30 cellular contexts compared by ENCODE assay signal in genomic region chr10:28906440-28906839, GRCh38.
DNase-seq lines count a peak whose midpoint lies in the region; TF ChIP-seq lines count a peak whose summit lies in the region.
"Had no signal": no experiment of that assay in that cellular context is flagged by ENCODE, and none has a peak within 500 bp of the region (broad histone marks: within the 10 kb centered on the region; RNA-seq: fewer than 3 reads in every experiment).

No MANE protein-coding gene starts in this region.

- intact Hi-C loops in cardiac septum (cut with DNase I): no loop called here

- peaks cover 32% of the 10 kb centered on the region for H3K4me1 Mint-ChIP-seq in type B pancreatic cell (ENCODE audit: unreplicated experiment)
- H3K4me1 Mint-ChIP-seq: activated CD4-positive, alpha-beta T cell treated with anti-CD3 and anti-CD28 coated beads, Interleukin-2, amount 10 ng/mL, durations not matched to agents 7 days and 5 days; activated naive CD4-positive, alpha-beta T cell treated with anti-CD3 and anti-CD28 coated beads, Interleukin-2, amount 50 U/mL, for 24 hours; activated T-helper 17 cell treated with anti-CD3 and anti-CD28 coated beads, Interleukin-2, amount 50 U/mL, for 72 hours; B cell; endodermal cell; H9 had no signal

- no peaks in the 10 kb centered on the region for H3K27me3 ChIP-seq in right atrium auricular region
- no peaks in the 10 kb centered on the region for H3K27me3 ChIP-seq in SJSA1 (replicated peaks)
- H3K27me3 ChIP-seq: esophagus muscularis mucosa, gastroesophageal sphincter, left lung, tibial nerve had no signal

- TF ChIP-seq CTCF in right atrium auricular region (IDR thresholded peaks at IDR 0.05): no peak
- no peak for TF ChIP-seq CTCF in type B pancreatic cell (conservative IDR thresholded peaks at IDR 0.05)

- peak overlapping the region; percentile 48 for H3K4me3 Mint-ChIP-seq in type B pancreatic cell
- H3K4me3 Mint-ChIP-seq: activated CD4-positive, alpha-beta T cell treated with anti-CD3 and anti-CD28 coated beads, Interleukin-2, amount 10 ng/mL, durations not matched to agents 7 days and 5 days; activated naive CD4-positive, alpha-beta T cell treated with anti-CD3 and anti-CD28 coated beads, Interleukin-2, amount 50 U/mL, for 24 hours; activated T-helper 17 cell treated with anti-CD3 and anti-CD28 coated beads, Interleukin-2, amount 50 U/mL, for 72 hours; B cell; endodermal cell; H9; T-helper 2 cell treated with Interferon-gamma antibody and Interleukin-4, amounts not matched to agents 5 μg/mL and 100 μg/mL, for 36 hours had no signal

- H3K4me1 ChIP-seq in right atrium auricular region (no peaks in the 10 kb centered on the region), SJSA1 (replicated peaks) (peaks cover 63% of the 10 kb centered on the region)
- H3K4me1 ChIP-seq: left lung had no signal

- H3K9me3 ChIP-seq in right atrium auricular region: no peaks in the 10 kb centered on the region
- no peaks in the 10 kb centered on the region for H3K9me3 ChIP-seq in SJSA1 (replicated peaks)
- H3K9me3 ChIP-seq: esophagus muscularis mucosa, gastroesophageal sphincter, left lung, tibial nerve had no signal

- H3K36me3 ChIP-seq in right atrium auricular region (no peaks in the 10 kb centered on the region), SJSA1 (no peaks in the 10 kb centered on the region)
- H3K36me3 ChIP-seq: esophagus muscularis mucosa, gastroesophageal sphincter, left lung, tibial nerve had no signal

- no peaks in the 10 kb centered on the region for H3K36me3 Mint-ChIP-seq in type B pancreatic cell
- H3K36me3 Mint-ChIP-seq: activated naive CD4-positive, alpha-beta T cell treated with anti-CD3 and anti-CD28 coated beads, Interleukin-2, amount 50 U/mL, for 24 hours had no signal

- DNase-seq in right atrium auricular region (ENCODE audit: low spot score) (peak; percentile 46), cardiac septum (ENCODE audit: low spot score) (no peak), SJSA1 (ENCODE audit: low read depth in 1 of 2, low spot score in 2 of 2) (peak; percentile 62 to 70), fibroblast of peridontal ligament (ENCODE audit: extremely low read depth) (peak; percentile 38), type B pancreatic cell (ENCODE audit: extremely low spot score, unreplicated experiment) (no peak), HUDEP-2 (lab: John Stamatoyannopoulos, UW; ENCODE audit: unreplicated experiment in 76 of 76) (no peak)
- DNase-seq in activated naive CD4-positive, alpha-beta T cell treated with anti-CD3 and anti-CD28 coated beads, Interleukin-2, amount 50 U/mL, for 16 hours: no peak
- DNase-seq in activated CD4-positive, alpha-beta T cell treated with anti-CD3 and anti-CD28 coated beads, Interleukin-2, amount 50 U/mL, for 4 hours: no peak
- DNase-seq: activated CD4-positive, alpha-beta T cell treated with anti-CD3 and anti-CD28 coated beads, Interleukin-2, amount 10 ng/mL, durations not matched to agents 7 days and 5 days; activated CD8-positive, alpha-beta memory T cell treated with anti-CD3 and anti-CD28 coated beads, Interleukin-2, amount 50 U/mL, for 4 hours; caudate nucleus; endodermal cell; GF-D8; H9; hypothalamus; KBM-7; left lung; MM.1S; NCI-H2081 treated with DMSO at 0.1 percent for 48 hours; NCI-H345; NCI-H748 treated with DMSO at 0.1 percent for 48 hours; stimulated activated CD8-positive, alpha-beta memory T cell treated with anti-CD3 and anti-CD28 coated beads, Interleukin-4, amount 100 ng/mL, for 48 hours had no signal

- no peaks in the 10 kb centered on the region for H3K9me3 Mint-ChIP-seq in type B pancreatic cell
- H3K9me3 Mint-ChIP-seq: activated CD4-positive, alpha-beta T cell treated with anti-CD3 and anti-CD28 coated beads, Interleukin-2, amount 10 ng/mL, durations not matched to agents 7 days and 5 days; activated naive CD4-positive, alpha-beta T cell treated with anti-CD3 and anti-CD28 coated beads, Interleukin-2, amount 50 U/mL, for 24 hours; activated T-helper 17 cell treated with anti-CD3 and anti-CD28 coated beads, Interleukin-2, amount 50 U/mL, for 72 hours; T-helper 2 cell treated with Interferon-gamma antibody and Interleukin-4, amounts not matched to agents 5 μg/mL and 100 μg/mL, for 36 hours had no signal

- H3K4me3 ChIP-seq in right atrium auricular region: no peak overlapping the region
- H3K4me3 ChIP-seq in SJSA1: peak overlapping the region; percentile 21
- H3K4me3 ChIP-seq: esophagus muscularis mucosa, gastroesophageal sphincter, left lung, skin epidermis, tibial nerve had no signal

- H3K27me3 Mint-ChIP-seq in type B pancreatic cell: no peaks in the 10 kb centered on the region
- H3K27me3 Mint-ChIP-seq: activated naive CD4-positive, alpha-beta T cell treated with anti-CD3 and anti-CD28 coated beads, Interleukin-2, amount 50 U/mL, for 24 hours; B cell had no signal

- peak overlapping the region; percentile 6 for H3K27ac Mint-ChIP-seq in type B pancreatic cell
- H3K27ac Mint-ChIP-seq: activated CD4-positive, alpha-beta T cell treated with anti-CD3 and anti-CD28 coated beads, Interleukin-2, amount 10 ng/mL, durations not matched to agents 7 days and 5 days; activated naive CD4-positive, alpha-beta T cell treated with anti-CD3 and anti-CD28 coated beads, Interleukin-2, amount 50 U/mL, for 24 hours; activated T-helper 17 cell treated with anti-CD3 and anti-CD28 coated beads, Interleukin-2, amount 50 U/mL, for 72 hours; B cell; endodermal cell; H9; T-helper 2 cell treated with Interferon-gamma antibody and Interleukin-4, amounts not matched to agents 5 μg/mL and 100 μg/mL, for 36 hours had no signal

- H3K27ac ChIP-seq in right atrium auricular region (no peak overlapping the region), SJSA1 (peak overlapping the region; percentile 84)
- H3K27ac ChIP-seq: esophagus muscularis mucosa, gastroesophageal sphincter, left lung, tibial nerve had no signal

Comparison
In these comparisons a context has a peak if more than half of its experiments do, and no peak if none do; other contexts are left out.
1. DNase-seq: peak in right atrium auricular region (single experiment), SJSA1 (2 of 2) and fibroblast of peridontal ligament (single experiment); none in cardiac septum (single experiment), type B pancreatic cell (single experiment), activated naive CD4-positive, alpha-beta T cell treated with anti-CD3 and anti-CD28 coated beads, Interleukin-2, amount 50 U/mL, for 16 hours (single experiment), HUDEP-2 (0 of 76) and activated CD4-positive, alpha-beta T cell treated with anti-CD3 and anti-CD28 coated beads, Interleukin-2, amount 50 U/mL, for 4 hours (0 of 2).